10 cellular contexts compared by ENCODE assay signal in genomic region chr20:36482044-36482473, GRCh38. TPM values are rescaled to one million over a fixed set of nuclear protein-coding genes. Genes with fewer than 3 reads are reported as not detected.
DNase-seq lines count a peak whose midpoint lies in the region; ATAC-seq and TF ChIP-seq lines count a peak whose summit lies in the region.
"Had no signal": no experiment of that assay in that cellular context is flagged by ENCODE, and none has a peak within 500 bp of the region (broad histone marks: within the 10 kb centered on the region; RNA-seq: fewer than 3 reads in every experiment).

No MANE protein-coding gene starts in this region.

- TF ChIP-seq CTCF in Panc1 (IDR thresholded peaks at IDR 0.05) (no peak), right atrium auricular region (IDR thresholded peaks at IDR 0.05) (no peak)

- H3K9me3 ChIP-seq in Panc1 (ENCODE audit: control insufficient read depth, insufficient read depth, low read depth, low read length) (no peaks in the 10 kb centered on the region), right atrium auricular region (no peaks in the 10 kb centered on the region), stomach smooth muscle (ENCODE audit: control insufficient read depth in 2 of 2, low read length in 2 of 2) (no peaks in the 10 kb centered on the region)
- H3K9me3 ChIP-seq: MG63 had no signal

- no TSS peak for BruUV-seq in Panc1 (replicated peaks; lab: Mats Ljungman, UMichigan)

- H3K27me3 ChIP-seq in Panc1 (ENCODE audit: control insufficient read depth, insufficient read depth, low read length) (no peaks in the 10 kb centered on the region), right atrium auricular region (no peaks in the 10 kb centered on the region), stomach smooth muscle (ENCODE audit: control insufficient read depth in 1 of 2, insufficient read depth in 2 of 2, low read length in 2 of 2) (no peaks in the 10 kb centered on the region)
- H3K27me3 ChIP-seq: MG63 had no signal

- no peak for ATAC-seq in Panc1
- ATAC-seq in GM18517 (IDR thresholded peaks at IDR 0.05; ENCODE audit: unreplicated experiment) = no peak

- H3K4me1 ChIP-seq in Panc1 (ENCODE audit: control insufficient read depth, insufficient read depth, low read length) (peaks cover 24% of the 10 kb centered on the region), right atrium auricular region (peaks cover 0 to 98% of the 10 kb centered on the region in 2 donors), stomach smooth muscle (ENCODE audit: control insufficient read depth, insufficient read depth, low read length) (peaks cover 86% of the 10 kb centered on the region)

- POLR2A ChIA-PET in Panc1 (lab: Charles Lee) = no interaction called here

- CTCF ChIA-PET in Panc1 (lab: Charles Lee) = no interaction called here

- no peak overlapping the region for H3K4me3 ChIP-seq in Panc1 (ENCODE audit: low read depth in 2 of 2, low read length in 2 of 2)
- H3K4me3 ChIP-seq in right atrium auricular region = no peak overlapping the region
- H3K4me3 ChIP-seq in stomach smooth muscle (ENCODE audit: low read length in 2 of 2) = peak overlapping the region; percentile 8
- H3K4me3 ChIP-seq: MG63 had no signal

- peak overlapping the region; percentile 25; the same call in 1 of the 2 replicates for H3K27ac ChIP-seq in Panc1 (ENCODE audit: low read length)
- H3K27ac ChIP-seq in right atrium auricular region = peak overlapping the region; percentile 84 to 85
- H3K27ac ChIP-seq in stomach smooth muscle (ENCODE audit: low read length) = peak overlapping the region; percentile 31

- in situ Hi-C loops in Panc1 (cut with HindIII; ENCODE audit: low pct_unique_long_range_greater_than_20kb, low sequenced_read_pairs) = no loop called here

- intact Hi-C loops in Panc1 (cut with micrococcal nuclease; ENCODE audit: unreplicated experiment) = no loop called here

- H3K9ac ChIP-seq in stomach smooth muscle (ENCODE audit: low read length in 2 of 2) = peak overlapping the region in 1 of 2 donors; percentile 21

- DNase-seq in NCI-H1105 (lab: John Stamatoyannopoulos, UW) (peak; percentile 86), Panc1 (ENCODE audit: low read depth, low spot score) (no peak), right atrium auricular region (ENCODE audit: low spot score) (no peak), OCI-M2 (lab: John Stamatoyannopoulos, UW; ENCODE audit: unreplicated experiment) (no peak), LoVo (ENCODE audit: low spot score) (no peak), germinal center (ENCODE audit: low spot score) (no peak)
- DNase-seq: kidney, MG63 had no signal

- no peaks in the 10 kb centered on the region for H3K36me3 ChIP-seq in Panc1 (ENCODE audit: control insufficient read depth, insufficient read depth, low read length)
- no peaks in the 10 kb centered on the region for H3K36me3 ChIP-seq in right atrium auricular region
- peaks cover 0 to 10% of the 10 kb centered on the region in 2 donors for H3K36me3 ChIP-seq in stomach smooth muscle (ENCODE audit: control insufficient read depth in 2 of 2, insufficient read depth in 2 of 2, low read length in 2 of 2)

RNA-seq across cellular contexts. Expression of gene MYL9, which starts 59.3 kb away (rescaled TPM):
- total RNA-seq in Panc1 (2021; ENCODE audit: unreplicated experiment) (107 TPM), right atrium auricular region (100 to 1,000 TPM; 558 to 602 TPM)
- polyA plus RNA-seq in Panc1 (2012; ENCODE audit: insufficient read length) = 157 TPM

Comparison
In these comparisons a context has a peak if more than half of its experiments do, and no peak if none do; other contexts are left out.
1. H3K27ac ChIP-seq: peak in every context shown above with its lines; median percentile 84 in right atrium auricular region; 31 in stomach smooth muscle; 25 in Panc1.
2. H3K4me3 ChIP-seq: peak in stomach smooth muscle (2 of 2); none in Panc1 (0 of 2) and right atrium auricular region (0 of 2).